ENCODE assay signal across 8 cellular contexts in the genomic region with DNA sequence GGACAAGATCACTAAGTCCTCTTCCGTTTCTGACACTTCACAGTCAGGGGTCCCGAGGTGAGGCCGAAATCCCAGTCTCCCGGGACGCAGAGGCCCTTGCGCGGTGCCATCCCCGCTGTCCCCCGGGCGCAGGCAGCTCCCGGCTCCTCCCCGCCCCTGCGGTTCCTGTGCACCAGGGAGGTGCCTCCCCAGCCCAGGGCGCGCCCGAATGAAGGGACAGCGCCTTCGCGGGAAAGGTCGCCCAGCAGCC. TPM values are rescaled to one million over a fixed set of nuclear protein-coding genes. Genes with fewer than 3 reads are reported as not detected.
A peak's percentile ranks its signal among the peaks of the same experiment; 100 is the strongest.
DNase-seq lines count a peak whose midpoint lies in the region; ATAC-seq and TF ChIP-seq lines count a peak whose summit lies in the region.

No MANE protein-coding gene starts in this region.

- H3K9ac ChIP-seq in HUES6 (ENCODE audit: low read length) (peak overlapping the region; percentile 67), iPS-15b (ENCODE audit: low read depth, low read length) (peak overlapping the region; percentile 76)

- H3K4me1 ChIP-seq in HUES6 (ENCODE audit: control insufficient read depth, insufficient read depth, low read length) (peaks cover 15% of the 10 kb centered on the region), iPS-15b (ENCODE audit: control insufficient read depth, insufficient read depth, low read length) (peaks cover 6% of the 10 kb centered on the region)

- ATAC-seq in CD4-positive, alpha-beta T cell (ENCODE audit: poor library complexity), result peak; percentile 37
- peak; percentile 49 for ATAC-seq in GM19463 (IDR thresholded peaks at IDR 0.05; ENCODE audit: unreplicated experiment)
- peak; percentile 58 for ATAC-seq in activated naive CD8-positive, alpha-beta T cell treated with anti-CD3 and anti-CD28 coated beads, Interleukin-2, amount 50 U/mL, for 24 hours
- peak; percentile 68 for ATAC-seq in stimulated activated effector memory CD8-positive, alpha-beta T cell treated with anti-CD3 and anti-CD28 coated beads, Interleukin-12 subunit alpha, Interleukin-12 subunit beta, amount 100 ng/mL, for 72 hours

- POLR2A ChIA-PET in CD4-positive, alpha-beta T cell (lab: Charles Lee), result interaction anchor here (0.6 to 2.7 kb wide), 7 partner anchors 9 to 324 kb away, joined by 3 to 11 read pairs (median 3); partner anchors contain the start of genes DCAF10, EXOSC3, SHB and TOMM5

- peak overlapping the region; percentile 94 for H3K4me3 ChIP-seq in HUES6 (ENCODE audit: low read depth, low read length)
- H3K4me3 ChIP-seq in iPS-15b (ENCODE audit: low read depth, low read length), result peak overlapping the region; percentile 97

- TF ChIP-seq CTCF in CD4-positive, alpha-beta T cell (IDR thresholded peaks at IDR 0.05), result no peak

- no peaks in the 10 kb centered on the region for H3K27me3 ChIP-seq in CD4-positive, alpha-beta T cell (ENCODE audit: control insufficient read depth, insufficient read depth, low read length)
- H3K27me3 ChIP-seq in HUES6 (ENCODE audit: control insufficient read depth, insufficient read depth, low read length), result no peaks in the 10 kb centered on the region; the same call in 1 of the 2 replicates
- H3K27me3 ChIP-seq in iPS-15b (ENCODE audit: control insufficient read depth, insufficient read depth, low read length), result no peaks in the 10 kb centered on the region

- H3K36me3 ChIP-seq in HUES6 (ENCODE audit: control insufficient read depth, insufficient read depth, low read length) (peaks cover 9% of the 10 kb centered on the region), iPS-15b (ENCODE audit: control insufficient read depth, insufficient read depth, low read length) (no peaks in the 10 kb centered on the region)

- H3K4me3 Mint-ChIP-seq in CD4-positive, alpha-beta T cell, result peak overlapping the region; percentile 100
- peak overlapping the region; percentile 91 for H3K4me3 Mint-ChIP-seq in activated naive CD8-positive, alpha-beta T cell treated with anti-CD3 and anti-CD28 coated beads, Interleukin-2, amount 50 U/mL, for 24 hours
- H3K4me3 Mint-ChIP-seq in stimulated activated effector memory CD8-positive, alpha-beta T cell treated with anti-CD3 and anti-CD28 coated beads, Interleukin-12 subunit alpha, Interleukin-12 subunit beta, amount 100 ng/mL, for 72 hours, result peak overlapping the region; percentile 82

- intact Hi-C loops in CD4-positive, alpha-beta T cell (cut with DNase I, micrococcal nuclease), result loop anchor here (1.0 to 5.0 kb wide), 7 partner anchors 101 to 1136 kb away; partner anchors contain the start of genes DCAF10 (in 1 of the 2), POLR1E (in 1 of the 2) and SHB (in 1 of the 2)

- H3K27ac Mint-ChIP-seq in CD4-positive, alpha-beta T cell, result peak overlapping the region; percentile 97
- H3K27ac Mint-ChIP-seq in activated naive CD8-positive, alpha-beta T cell treated with anti-CD3 and anti-CD28 coated beads, Interleukin-2, amount 50 U/mL, for 24 hours, result peak overlapping the region; percentile 88
- H3K27ac Mint-ChIP-seq in stimulated activated effector memory CD8-positive, alpha-beta T cell treated with anti-CD3 and anti-CD28 coated beads, Interleukin-12 subunit alpha, Interleukin-12 subunit beta, amount 100 ng/mL, for 72 hours, result peak overlapping the region; percentile 96

- no peaks in the 10 kb centered on the region for H3K27me3 Mint-ChIP-seq in CD4-positive, alpha-beta T cell
- H3K27me3 Mint-ChIP-seq in activated naive CD8-positive, alpha-beta T cell treated with anti-CD3 and anti-CD28 coated beads, Interleukin-2, amount 50 U/mL, for 24 hours, result no peaks in the 10 kb centered on the region

- H3K9me3 ChIP-seq in CD4-positive, alpha-beta T cell (ENCODE audit: control insufficient read depth, low read length), result no peaks in the 10 kb centered on the region
- H3K9me3 ChIP-seq in HUES6 (ENCODE audit: control insufficient read depth, insufficient read depth, low read depth, low read length) (no peaks in the 10 kb centered on the region), iPS-15b (ENCODE audit: control insufficient read depth, insufficient read depth, low read length) (no peaks in the 10 kb centered on the region)

- no peaks in the 10 kb centered on the region for H3K9me3 Mint-ChIP-seq in CD4-positive, alpha-beta T cell
- H3K9me3 Mint-ChIP-seq in activated naive CD8-positive, alpha-beta T cell treated with anti-CD3 and anti-CD28 coated beads, Interleukin-2, amount 50 U/mL, for 24 hours, result no peaks in the 10 kb centered on the region
- no peaks in the 10 kb centered on the region for H3K9me3 Mint-ChIP-seq in stimulated activated effector memory CD8-positive, alpha-beta T cell treated with anti-CD3 and anti-CD28 coated beads, Interleukin-12 subunit alpha, Interleukin-12 subunit beta, amount 100 ng/mL, for 72 hours

- CTCF ChIA-PET in CD4-positive, alpha-beta T cell (lab: Charles Lee), result interaction anchor here (0.7 to 2.0 kb wide), 2 partner anchors 10 to 165 kb away, joined by 5 to 13 read pairs; partner anchors contain the start of gene SHB

- H3K4me1 Mint-ChIP-seq in CD4-positive, alpha-beta T cell (ENCODE audit: low read depth), result peaks cover 33% of the 10 kb centered on the region
- H3K4me1 Mint-ChIP-seq in activated naive CD8-positive, alpha-beta T cell treated with anti-CD3 and anti-CD28 coated beads, Interleukin-2, amount 50 U/mL, for 24 hours, result peaks cover 29% of the 10 kb centered on the region
- H3K4me1 Mint-ChIP-seq in stimulated activated effector memory CD8-positive, alpha-beta T cell treated with anti-CD3 and anti-CD28 coated beads, Interleukin-12 subunit alpha, Interleukin-12 subunit beta, amount 100 ng/mL, for 72 hours, result peaks cover 21% of the 10 kb centered on the region

- peak in 1 of 10 experiments; percentile 27 for DNase-seq in CD4-positive, alpha-beta T cell
- no peak for DNase-seq in activated naive CD8-positive, alpha-beta T cell treated with anti-CD3 and anti-CD28 coated beads, Interleukin-2, amount 50 U/mL, for 24 hours
- no peak for DNase-seq in stimulated activated effector memory CD8-positive, alpha-beta T cell treated with anti-CD3 and anti-CD28 coated beads, Interleukin-12 subunit alpha, Interleukin-12 subunit beta, amount 100 ng/mL, for 72 hours (ENCODE audit: low spot score in 2 of 2)
- DNase-seq in stimulated activated CD4-positive, alpha-beta T cell treated with anti-CD3 and anti-CD28 coated beads, Interleukin-15, amount 100 ng/mL, for 24 hours, result no peak
- no peak for DNase-seq in occipital lobe (lab: John Stamatoyannopoulos, UW)

- H3K36me3 Mint-ChIP-seq in CD4-positive, alpha-beta T cell (ENCODE audit: low read depth), result peaks cover 29% of the 10 kb centered on the region
- H3K36me3 Mint-ChIP-seq in activated naive CD8-positive, alpha-beta T cell treated with anti-CD3 and anti-CD28 coated beads, Interleukin-2, amount 50 U/mL, for 24 hours (ENCODE audit: low read depth), result no peaks in the 10 kb centered on the region
- peaks cover 35% of the 10 kb centered on the region for H3K36me3 Mint-ChIP-seq in stimulated activated effector memory CD8-positive, alpha-beta T cell treated with anti-CD3 and anti-CD28 coated beads, Interleukin-12 subunit alpha, Interleukin-12 subunit beta, amount 100 ng/mL, for 72 hours

- H3K27ac ChIP-seq in CD4-positive, alpha-beta T cell (ENCODE audit: low read depth, low read length), result peak overlapping the region; percentile 70
- peak overlapping the region; percentile 44; the same call in 1 of the 2 replicates for H3K27ac ChIP-seq in HUES6 (ENCODE audit: low read depth, low read length)

RNA-seq across cellular contexts. Expression of gene SLC25A51, which starts 0.4 kb away (rescaled TPM):
- 10 to 100 TPM; 13.3 to 13.8 TPM for total RNA-seq in CD4-positive, alpha-beta T cell
- total RNA-seq in occipital lobe, result 121 TPM
